ENCODE assay signal across 8 cellular contexts in the genomic region with DNA sequence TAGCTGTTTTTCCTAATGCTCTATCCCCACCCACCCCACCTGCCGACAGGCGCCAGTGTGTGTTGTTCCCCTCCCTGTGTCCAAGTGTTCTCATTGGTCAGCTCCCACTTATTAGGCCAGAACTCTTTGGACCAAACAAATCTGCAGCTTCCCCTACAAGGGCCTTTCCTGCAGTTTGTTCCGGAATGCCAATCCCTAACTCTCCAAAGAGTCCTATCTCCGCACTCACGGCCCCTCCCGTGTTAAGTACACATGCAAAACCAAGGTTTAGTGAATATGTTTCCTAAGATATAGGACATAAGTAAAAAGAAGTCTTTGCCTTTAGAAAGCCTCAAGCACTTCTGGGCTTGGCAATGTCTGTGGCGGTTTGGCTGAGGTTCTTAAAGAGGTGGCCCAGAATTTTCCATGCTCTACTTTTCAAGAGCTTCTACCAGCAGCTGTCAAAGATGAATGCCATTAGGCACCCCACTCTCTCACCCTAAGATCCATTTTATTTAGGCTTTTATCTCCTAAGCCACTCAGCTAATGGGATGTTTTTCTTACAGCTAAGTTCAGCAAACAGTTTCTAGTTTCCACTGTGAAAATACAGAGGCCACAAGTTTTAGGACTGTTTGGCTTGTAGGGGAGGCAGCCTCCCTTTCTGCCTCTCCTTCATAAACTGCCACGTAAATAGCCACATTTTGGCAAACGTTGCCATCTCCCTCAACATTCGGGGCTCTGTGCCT. TPM values are rescaled to one million over a fixed set of nuclear protein-coding genes. Genes with fewer than 3 reads are reported as not detected.
DNase-seq lines count a peak whose midpoint lies in the region; ATAC-seq and TF ChIP-seq lines count a peak whose summit lies in the region.

No MANE protein-coding gene starts in this region.

- peak overlapping the region; percentile 89 for H3K9ac ChIP-seq in BLaER1

- peak in 2 of 4 donors; percentile 11 to 32 for TF ChIP-seq POLR2A in upper lobe of left lung (IDR thresholded peaks at IDR 0.05)

- peaks cover 51% of the 10 kb centered on the region for H4K20me1 ChIP-seq in BLaER1

- H3K4me3 ChIP-seq in BLaER1: peak overlapping the region; percentile 89
- H3K4me3 ChIP-seq in upper lobe of left lung: peak overlapping the region; percentile 68 to 90 (median 77)

- peak overlapping the region; percentile 88 for H3K4me2 ChIP-seq in BLaER1

- DNase-seq in LHCN-M2 (ENCODE audit: low read depth): peak; percentile 29
- DNase-seq in caudate nucleus (lab: John Stamatoyannopoulos, UW): peak in 9 of 61 donors; percentile 8 to 69 (median 17)
- DNase-seq in lung microvascular endothelial cell (ENCODE audit: low read depth in 2 of 2): peak; percentile 74 to 91
- peak in 1 of 2 donors; percentile 82 for DNase-seq in upper lobe of left lung
- no peak for DNase-seq in RKO (ENCODE audit: low spot score)
- no peak for DNase-seq in HK-2 (ENCODE audit: unreplicated experiment)
- no peak for DNase-seq in NCI-H2227 (lab: John Stamatoyannopoulos, UW; ENCODE audit: unreplicated experiment)

- no peak for TF ChIP-seq CTCF in upper lobe of left lung (IDR thresholded peaks at IDR 0.05)

- peaks cover 26% of the 10 kb centered on the region for H3K36me3 ChIP-seq in BLaER1
- H3K36me3 ChIP-seq in upper lobe of left lung: peaks cover 0 to 20% (median 0%) of the 10 kb centered on the region in 4 donors

- ATAC-seq in upper lobe of left lung (ENCODE audit: low FRiP score in 2 of 2): peak; percentile 11 to 60

- H3K9me3 ChIP-seq in BLaER1 (0 out of 2 replicates have a peak, but pooled peaks cover 1% of the 10 kb centered on the region), upper lobe of left lung (no peaks in the 10 kb centered on the region)

- WGBS in upper lobe of left lung, 2 donors: 23 to 30% methylated on average over 10 of the region's 10 CpGs

- H3K4me1 ChIP-seq in BLaER1 (peaks cover 49% of the 10 kb centered on the region), upper lobe of left lung (peaks cover 26 to 63% (median 46%) of the 10 kb centered on the region in 4 donors)

- TF ChIP-seq EP300 in upper lobe of left lung (IDR thresholded peaks at IDR 0.05): peak in 1 of 4 donors; percentile 52

- H3K27me3 ChIP-seq in BLaER1 (no peaks in the 10 kb centered on the region), upper lobe of left lung (no peaks in the 10 kb centered on the region)

- H3K27ac ChIP-seq in BLaER1 (peak overlapping the region; percentile 89; the same call in 1 of the 2 replicates), caudate nucleus (ENCODE audit: low read depth, low read length) (peak overlapping the region; percentile 86), upper lobe of left lung (peak overlapping the region; percentile 96 to 98 (median 96))

RNA-seq across cellular contexts. Expression of gene CD59, which starts 1.6 kb away (rescaled TPM):
- total RNA-seq in LHCN-M2 (2014; rRNA removed) (827 and 995 TPM in 2 replicates), lung microvascular endothelial cell (530 and 1,137 TPM in 2 replicates), upper lobe of left lung (100 to 1,000 TPM in 5 of 6 donors, 10 to 100 TPM in 1; 57.6 to 914 (median 315) TPM)
- polyA plus RNA-seq in LHCN-M2 (2012): 838 TPM

RNA-seq across cellular contexts. Expression of gene C11orf91, which starts 34.0 kb away (rescaled TPM):
- total RNA-seq in LHCN-M2 (2014; rRNA removed) (1.1 TPM in 1 of 2 replicates, not detected in the other), lung microvascular endothelial cell (under 0.01 TPM in 1 of 2 replicates, not detected in the other), upper lobe of left lung (1 to 10 TPM in 1 of 6 donors, under 1 TPM in 1, not detected in 4; 0.77 to 1.3 TPM)
- polyA plus RNA-seq in LHCN-M2 (2012): 0.19 TPM

RNA-seq across cellular contexts. Expression of gene FBXO3, which starts 39.7 kb away (rescaled TPM):
- total RNA-seq in LHCN-M2 (2014; rRNA removed): 23.0 and 28.5 TPM in 2 replicates
- polyA plus RNA-seq in LHCN-M2 (2012): 9.0 TPM
- 20.0 and 29.0 TPM in 2 replicates for total RNA-seq in lung microvascular endothelial cell
- 10 to 100 TPM in 5 of 6 donors, 1 to 10 TPM in 1; 9.9 to 50.8 (median 26.9) TPM for total RNA-seq in upper lobe of left lung

Comparison
In these comparisons a context has a peak if more than half of its experiments do, and no peak if none do; other contexts are left out.
1. DNase-seq: peak in LHCN-M2 (single experiment) and lung microvascular endothelial cell (2 of 2); none in RKO (single experiment), HK-2 (single experiment) and NCI-H2227 (single experiment).
2. Peak in every context shown above with its lines, with median percentiles within 50 percentile points of each other: H3K27ac ChIP-seq.